In genomic region chr15:74468341-74469032, GRCh38 we compare ENCODE assay signal across 1 cellular context.
TF ChIP-seq lines count a peak whose summit lies in the region.

No MANE protein-coding gene starts in this region.

TF ChIP-seq in WTC11, 78 proteins besides CTCF, POLR2A, EP300 and RAD21 (continued from another document):
- TF ChIP-seq, protein P1, sequence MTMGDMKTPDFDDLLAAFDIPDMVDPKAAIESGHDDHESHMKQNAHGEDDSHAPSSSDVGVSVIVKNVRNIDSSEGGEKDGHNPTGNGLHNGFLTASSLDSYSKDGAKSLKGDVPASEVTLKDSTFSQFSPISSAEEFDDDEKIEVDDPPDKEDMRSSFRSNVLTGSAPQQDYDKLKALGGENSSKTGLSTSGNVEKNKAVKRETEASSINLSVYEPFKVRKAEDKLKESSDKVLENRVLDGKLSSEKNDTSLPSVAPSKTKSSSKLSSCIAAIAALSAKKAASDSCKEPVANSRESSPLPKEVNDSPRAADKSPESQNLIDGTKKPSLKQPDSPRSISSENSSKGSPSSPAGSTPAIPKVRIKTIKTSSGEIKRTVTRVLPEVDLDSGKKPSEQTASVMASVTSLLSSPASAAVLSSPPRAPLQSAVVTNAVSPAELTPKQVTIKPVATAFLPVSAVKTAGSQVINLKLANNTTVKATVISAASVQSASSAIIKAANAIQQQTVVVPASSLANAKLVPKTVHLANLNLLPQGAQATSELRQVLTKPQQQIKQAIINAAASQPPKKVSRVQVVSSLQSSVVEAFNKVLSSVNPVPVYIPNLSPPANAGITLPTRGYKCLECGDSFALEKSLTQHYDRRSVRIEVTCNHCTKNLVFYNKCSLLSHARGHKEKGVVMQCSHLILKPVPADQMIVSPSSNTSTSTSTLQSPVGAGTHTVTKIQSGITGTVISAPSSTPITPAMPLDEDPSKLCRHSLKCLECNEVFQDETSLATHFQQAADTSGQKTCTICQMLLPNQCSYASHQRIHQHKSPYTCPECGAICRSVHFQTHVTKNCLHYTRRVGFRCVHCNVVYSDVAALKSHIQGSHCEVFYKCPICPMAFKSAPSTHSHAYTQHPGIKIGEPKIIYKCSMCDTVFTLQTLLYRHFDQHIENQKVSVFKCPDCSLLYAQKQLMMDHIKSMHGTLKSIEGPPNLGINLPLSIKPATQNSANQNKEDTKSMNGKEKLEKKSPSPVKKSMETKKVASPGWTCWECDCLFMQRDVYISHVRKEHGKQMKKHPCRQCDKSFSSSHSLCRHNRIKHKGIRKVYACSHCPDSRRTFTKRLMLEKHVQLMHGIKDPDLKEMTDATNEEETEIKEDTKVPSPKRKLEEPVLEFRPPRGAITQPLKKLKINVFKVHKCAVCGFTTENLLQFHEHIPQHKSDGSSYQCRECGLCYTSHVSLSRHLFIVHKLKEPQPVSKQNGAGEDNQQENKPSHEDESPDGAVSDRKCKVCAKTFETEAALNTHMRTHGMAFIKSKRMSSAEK (CRISPR knock-in tag; IDR thresholded peaks at IDR 0.05; ENCODE audit: borderline replicate concordance) = no peak
- no peak for TF ChIP-seq CREB1 (CRISPR knock-in tag; IDR thresholded peaks at IDR 0.05)
- no peak for TF ChIP-seq CDX4 (CRISPR knock-in tag; IDR thresholded peaks at IDR 0.05; ENCODE audit: borderline replicate concordance)
- TF ChIP-seq, protein P2, sequence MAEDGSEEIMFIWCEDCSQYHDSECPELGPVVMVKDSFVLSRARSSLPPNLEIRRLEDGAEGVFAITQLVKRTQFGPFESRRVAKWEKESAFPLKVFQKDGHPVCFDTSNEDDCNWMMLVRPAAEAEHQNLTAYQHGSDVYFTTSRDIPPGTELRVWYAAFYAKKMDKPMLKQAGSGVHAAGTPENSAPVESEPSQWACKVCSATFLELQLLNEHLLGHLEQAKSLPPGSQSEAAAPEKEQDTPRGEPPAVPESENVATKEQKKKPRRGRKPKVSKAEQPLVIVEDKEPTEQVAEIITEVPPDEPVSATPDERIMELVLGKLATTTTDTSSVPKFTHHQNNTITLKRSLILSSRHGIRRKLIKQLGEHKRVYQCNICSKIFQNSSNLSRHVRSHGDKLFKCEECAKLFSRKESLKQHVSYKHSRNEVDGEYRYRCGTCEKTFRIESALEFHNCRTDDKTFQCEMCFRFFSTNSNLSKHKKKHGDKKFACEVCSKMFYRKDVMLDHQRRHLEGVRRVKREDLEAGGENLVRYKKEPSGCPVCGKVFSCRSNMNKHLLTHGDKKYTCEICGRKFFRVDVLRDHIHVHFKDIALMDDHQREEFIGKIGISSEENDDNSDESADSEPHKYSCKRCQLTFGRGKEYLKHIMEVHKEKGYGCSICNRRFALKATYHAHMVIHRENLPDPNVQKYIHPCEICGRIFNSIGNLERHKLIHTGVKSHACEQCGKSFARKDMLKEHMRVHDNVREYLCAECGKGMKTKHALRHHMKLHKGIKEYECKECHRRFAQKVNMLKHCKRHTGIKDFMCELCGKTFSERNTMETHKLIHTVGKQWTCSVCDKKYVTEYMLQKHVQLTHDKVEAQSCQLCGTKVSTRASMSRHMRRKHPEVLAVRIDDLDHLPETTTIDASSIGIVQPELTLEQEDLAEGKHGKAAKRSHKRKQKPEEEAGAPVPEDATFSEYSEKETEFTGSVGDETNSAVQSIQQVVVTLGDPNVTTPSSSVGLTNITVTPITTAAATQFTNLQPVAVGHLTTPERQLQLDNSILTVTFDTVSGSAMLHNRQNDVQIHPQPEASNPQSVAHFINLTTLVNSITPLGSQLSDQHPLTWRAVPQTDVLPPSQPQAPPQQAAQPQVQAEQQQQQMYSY (CRISPR knock-in tag; IDR thresholded peaks at IDR 0.05) = no peak
- TF ChIP-seq NR3C1 (CRISPR knock-in tag; conservative IDR thresholded peaks at IDR 0.05; ENCODE audit: low read depth) = no peak
